In genomic region chr17:68509151-68510057, GRCh38 we compare ENCODE assay signal across 8 cellular contexts. TPM values are rescaled to one million over a fixed set of nuclear protein-coding genes. Genes with fewer than 3 reads are reported as not detected.
DNase-seq lines count a peak whose midpoint lies in the region; ATAC-seq, FAIRE-seq and TF ChIP-seq lines count a peak whose summit lies in the region.

No MANE protein-coding gene starts in this region.

- peaks cover 21% of the 10 kb centered on the region for H3K4me1 ChIP-seq in mammary epithelial cell (ENCODE audit: insufficient read depth, low read length)
- H3K4me1 ChIP-seq in naive thymus-derived CD4-positive, alpha-beta T cell (ENCODE audit: control insufficient read depth in 2 of 2, insufficient read depth in 2 of 2, low read length in 2 of 2): peaks cover 13 to 19% of the 10 kb centered on the region in 2 donors

- no peaks in the 10 kb centered on the region for H3K9me3 ChIP-seq in mammary epithelial cell (replicated peaks; ENCODE audit: insufficient read depth, low read length)
- no peaks in the 10 kb centered on the region for H3K9me3 ChIP-seq in naive thymus-derived CD4-positive, alpha-beta T cell (ENCODE audit: control insufficient read depth in 2 of 3, low read length in 3 of 3)

- H2AFZ ChIP-seq in mammary epithelial cell (ENCODE audit: low read depth, low read length): peak overlapping the region; percentile 79

- peaks cover 22% of the 10 kb centered on the region for H3K79me2 ChIP-seq in mammary epithelial cell (ENCODE audit: insufficient read depth, low read length)

- H3K27me3 ChIP-seq in mammary epithelial cell (ENCODE audit: insufficient read depth, low read length): no peaks in the 10 kb centered on the region
- no peaks in the 10 kb centered on the region for H3K27me3 ChIP-seq in naive thymus-derived CD4-positive, alpha-beta T cell (ENCODE audit: control insufficient read depth in 2 of 2, insufficient read depth in 2 of 2, low read length in 2 of 2)

- peaks cover 0 to 9% (median 0%) of the 10 kb centered on the region in 5 donors for H3K36me3 Mint-ChIP-seq in naive thymus-derived CD4-positive, alpha-beta T cell

- no peak for ATAC-seq in naive thymus-derived CD4-positive, alpha-beta T cell
- no peak for ATAC-seq in HG02840 (IDR thresholded peaks at IDR 0.05; ENCODE audit: low FRiP score, unreplicated experiment)

- 70% methylated on average over 9 of the region's 9 CpGs for WGBS in mammary epithelial cell (ENCODE audit: low coverage, missing lambda C conversion rate)

- H3K27ac Mint-ChIP-seq in naive thymus-derived CD4-positive, alpha-beta T cell: peak overlapping the region in 7 of 9 donors; percentile 4 to 100 (median 64)

- no TSS peak for BruUV-seq in mammary epithelial cell (replicated peaks; lab: Mats Ljungman, UMichigan)

- peaks cover 0 to 6% (median 0%) of the 10 kb centered on the region in 11 donors for H3K9me3 Mint-ChIP-seq in naive thymus-derived CD4-positive, alpha-beta T cell

- H3K9ac ChIP-seq in mammary epithelial cell (ENCODE audit: insufficient read depth, low read length): no peak overlapping the region

- H3K4me2 ChIP-seq in mammary epithelial cell (ENCODE audit: insufficient read depth, low read depth, low read length): peak overlapping the region; percentile 91

- DNase-seq in DMS79 treated with DMSO at 0.1 percent for 48 hours (lab: John Stamatoyannopoulos, UW) (peak; percentile 17), NCI-H2196 (lab: John Stamatoyannopoulos, UW; ENCODE audit: unreplicated experiment) (peak; percentile 80), mammary epithelial cell (no peak), posterior vena cava (ENCODE audit: low spot score) (no peak), urothelium cell line (ENCODE audit: low spot score) (no peak)
- no peak for DNase-seq in naive thymus-derived CD4-positive, alpha-beta T cell
- no peak for DNase-seq in effector CD4-positive, alpha-beta T cell

- H3K4me3 Mint-ChIP-seq in naive thymus-derived CD4-positive, alpha-beta T cell: peak overlapping the region in 4 of 10 donors; percentile 0 to 99 (median 49)

- H3K27ac ChIP-seq in mammary epithelial cell (ENCODE audit: insufficient read depth, low read depth, low read length): peak overlapping the region; percentile 5
- no peak overlapping the region for H3K27ac ChIP-seq in naive thymus-derived CD4-positive, alpha-beta T cell (ENCODE audit: low read depth, low read length)

- H4K20me1 ChIP-seq in mammary epithelial cell (ENCODE audit: insufficient read depth, low read length): peaks cover 2% of the 10 kb centered on the region

- peaks cover 20 to 59% (median 27%) of the 10 kb centered on the region in 7 donors for H3K4me1 Mint-ChIP-seq in naive thymus-derived CD4-positive, alpha-beta T cell

- CTCF ChIA-PET in mammary epithelial cell (lab: Charles Lee; ENCODE audit: low non-redundant PET): no interaction called here
- CTCF ChIA-PET in naive thymus-derived CD4-positive, alpha-beta T cell (lab: Charles Lee): interaction anchor here (0.6 kb wide), 1 partner anchor 279 kb away, joined by 3 read pairs; no protein-coding TSS in a partner anchor

- in situ Hi-C loops in mammary epithelial cell (cut with MboI; ENCODE audit: low sequenced_read_pairs in 2 of 2): no loop called here

- intact Hi-C loops in mammary epithelial cell (cut with micrococcal nuclease): loop anchor here (5.0 kb wide), 1 partner anchor 262 kb away; the partner anchor contains the start of gene AMZ2
- intact Hi-C loops in naive thymus-derived CD4-positive, alpha-beta T cell (cut with micrococcal nuclease): loop anchor here (5.0 to 10.0 kb wide), 4 partner anchors 162 to 1132 kb away; partner anchors contain the start of genes MAP2K6 (in 1 of the 2) and PITPNC1 (in 1 of the 2)
- intact Hi-C loops in posterior vena cava (cut with DNase I): no loop called here

- H3K4me3 ChIP-seq in mammary epithelial cell (replicated peaks in 1 of 3; ENCODE audit: insufficient read depth in 1 of 3, low read depth in 2 of 3, low read length in 3 of 3): no peak overlapping the region
- no peak overlapping the region for H3K4me3 ChIP-seq in naive thymus-derived CD4-positive, alpha-beta T cell (ENCODE audit: low read length)

- H3K27me3 Mint-ChIP-seq in naive thymus-derived CD4-positive, alpha-beta T cell: no peaks in the 10 kb centered on the region

- H3K36me3 ChIP-seq in mammary epithelial cell (ENCODE audit: insufficient read depth, low read length): no peaks in the 10 kb centered on the region
- H3K36me3 ChIP-seq in naive thymus-derived CD4-positive, alpha-beta T cell (ENCODE audit: control insufficient read depth in 2 of 3, insufficient read depth in 3 of 3, low read length in 3 of 3): peaks cover 0 to 8% (median 0%) of the 10 kb centered on the region in 3 experiments

- dilution Hi-C loops in mammary epithelial cell (cut with HindIII; ENCODE audit: low sequenced_read_pairs): no loop called here

- FAIRE-seq in urothelium cell line (lab: Jason Lieb, UNC): no peak

- TF ChIP-seq CTCF in mammary epithelial cell (conservative IDR thresholded peaks at IDR 0.05 in 1 of 2, IDR thresholded peaks at IDR 0.05 in 1 of 2; ENCODE audit: extremely low read depth in 1 of 2, insufficient read depth in 1 of 2, low read depth in 1 of 2, low read length in 2 of 2): no peak

- POLR2A ChIA-PET in naive thymus-derived CD4-positive, alpha-beta T cell (lab: Charles Lee): no interaction called here

RNA-seq across cellular contexts. Expression of gene PRKAR1A, which starts 2.8 kb away (rescaled TPM):
- 100 to 1,000 TPM; 253 to 261 TPM for total RNA-seq in mammary epithelial cell
- polyA plus RNA-seq in mammary epithelial cell: 129 TPM
- 360 TPM for polyA minus RNA-seq in mammary epithelial cell
- 100 to 1,000 TPM; 115 to 224 (median 156) TPM for total RNA-seq in naive thymus-derived CD4-positive, alpha-beta T cell
- polyA plus RNA-seq in naive thymus-derived CD4-positive, alpha-beta T cell: 100 to 1,000 TPM; 156 to 181 TPM
- total RNA-seq in posterior vena cava: 100 to 1,000 TPM; 236 to 271 TPM

RNA-seq across cellular contexts. Expression of gene WIPI1, which starts 52.1 kb away (rescaled TPM):
- total RNA-seq in mammary epithelial cell (10 to 100 TPM; 44.9 to 79.0 TPM), posterior vena cava (10 to 100 TPM; 50.3 to 54.1 TPM)
- polyA plus RNA-seq in mammary epithelial cell: 40.2 TPM
- 61.3 TPM for polyA minus RNA-seq in mammary epithelial cell
- total RNA-seq in naive thymus-derived CD4-positive, alpha-beta T cell: 10 to 100 TPM in 2 of 5 experiments, 1 to 10 TPM in 3; 3.6 to 16.5 (median 4.9) TPM
- 1 to 10 TPM; 1.7 to 2.0 TPM for polyA plus RNA-seq in naive thymus-derived CD4-positive, alpha-beta T cell

Comparison
In these comparisons a context has a peak if more than half of its experiments do, and no peak if none do; other contexts are left out.
1. DNase-seq: peak in DMS79 treated with DMSO at 0.1 percent for 48 hours (single experiment) and NCI-H2196 (single experiment); none in mammary epithelial cell (single experiment), naive thymus-derived CD4-positive, alpha-beta T cell (0 of 9), posterior vena cava (single experiment), effector CD4-positive, alpha-beta T cell (single experiment) and urothelium cell line (single experiment).
2. intact Hi-C loops: an anchor here in mammary epithelial cell (5.0 kb wide) and naive thymus-derived CD4-positive, alpha-beta T cell (5.0 to 10.0 kb wide); none called in posterior vena cava.